In genomic region chr14:50312734-50313054, GRCh38 we compare ENCODE assay signal across 8 cellular contexts. TPM values are rescaled to one million over a fixed set of nuclear protein-coding genes. Genes with fewer than 3 reads are reported as not detected.
DNase-seq lines count a peak whose midpoint lies in the region; ATAC-seq and TF ChIP-seq lines count a peak whose summit lies in the region.

No MANE protein-coding gene starts in this region.

- no peaks in the 10 kb centered on the region for H3F3A ChIP-seq in DOHH2 (ENCODE audit: control insufficient read depth, insufficient read depth)
- 0 out of 2 replicates have a peak, but pooled peaks cover 3% of the 10 kb centered on the region for H3F3A ChIP-seq in MM.1S (ENCODE audit: insufficient read depth, low read length)

- H4K20me1 ChIP-seq in DOHH2 (ENCODE audit: control insufficient read depth, insufficient read depth, low read depth, low read length) = no peaks in the 10 kb centered on the region
- H4K20me1 ChIP-seq in MM.1S (ENCODE audit: insufficient read depth, low read length) = no peaks in the 10 kb centered on the region

- 2 to 3% (median 2%) methylated on average over 12 to 18 of the region's 18 CpGs for WGBS in adrenal gland, 4 donors

- TF ChIP-seq POLR2A in adrenal gland (IDR thresholded peaks at IDR 0.05) = no peak

- H3K27me3 ChIP-seq in DOHH2 (ENCODE audit: control insufficient read depth, low read length) = no peaks in the 10 kb centered on the region
- no peaks in the 10 kb centered on the region for H3K27me3 ChIP-seq in MM.1S (replicated peaks; ENCODE audit: insufficient read depth, low read length)
- H3K27me3 ChIP-seq in adrenal gland = no peaks in the 10 kb centered on the region
- H3K27me3 ChIP-seq in layer of hippocampus (ENCODE audit: control insufficient read depth, insufficient read depth, low read length) = no peaks in the 10 kb centered on the region
- H3K27me3 ChIP-seq in thoracic aorta (replicated peaks; ENCODE audit: insufficient read depth) = no peaks in the 10 kb centered on the region

- intact Hi-C loops in adrenal gland (cut with DNase I) = no loop called here

- H3K79me2 ChIP-seq in DOHH2 (ENCODE audit: control insufficient read depth, low read length) = peaks cover 64% of the 10 kb centered on the region
- H3K79me2 ChIP-seq in MM.1S (ENCODE audit: low read length) = peaks cover 12% of the 10 kb centered on the region

- H3K9me2 ChIP-seq in DOHH2 (replicated peaks; ENCODE audit: control insufficient read depth, low read length) (no peaks in the 10 kb centered on the region), MM.1S (replicated peaks; ENCODE audit: insufficient read depth, low read length) (no peaks in the 10 kb centered on the region)

- ATAC-seq in GM21526 (IDR thresholded peaks at IDR 0.05; ENCODE audit: low FRiP score, unreplicated experiment) (peak; percentile 3), thoracic aorta (ENCODE audit: insufficient number of reproducible peaks, low FRiP score, low read depth) (peak; percentile 13)

- H2AFZ ChIP-seq in MM.1S (ENCODE audit: low read length) = peak overlapping the region; percentile 58

- TF ChIP-seq CTCF in DOHH2 (IDR thresholded peaks at IDR 0.05; ENCODE audit: low read depth, low read length, poor library complexity, severe bottlenecking) (no peak), MM.1S (IDR thresholded peaks at IDR 0.05; ENCODE audit: low read length) (no peak), adrenal gland (IDR thresholded peaks at IDR 0.05) (no peak), thoracic aorta (IDR thresholded peaks at IDR 0.05) (no peak)

- H3K4me3 ChIP-seq in DOHH2 (ENCODE audit: low read length) (peak overlapping the region; percentile 95), MM.1S (ENCODE audit: low read length) (peak overlapping the region; percentile 84), adrenal gland (peak overlapping the region in 2 of 4 donors; percentile 67 to 68), thoracic aorta (peak overlapping the region; percentile 83)

- peaks cover 22% of the 10 kb centered on the region for H3K4me1 ChIP-seq in DOHH2 (ENCODE audit: control insufficient read depth, low read length)
- peaks cover 6% of the 10 kb centered on the region; the same call in 1 of the 2 replicates for H3K4me1 ChIP-seq in MM.1S (ENCODE audit: low read length)
- H3K4me1 ChIP-seq in adrenal gland (replicated peaks in 1 of 2) = peaks cover 10 to 14% of the 10 kb centered on the region in 2 donors
- peaks cover 10 to 18% of the 10 kb centered on the region in 2 donors for H3K4me1 ChIP-seq in thoracic aorta (ENCODE audit: control insufficient read depth in 1 of 2, low read depth in 2 of 2)

- peak overlapping the region; percentile 91 for H3K4me2 ChIP-seq in DOHH2 (ENCODE audit: low read length)
- H3K4me2 ChIP-seq in MM.1S (ENCODE audit: low read depth, low read length) = peak overlapping the region; percentile 71

- peaks cover 12% of the 10 kb centered on the region for H3K9me3 ChIP-seq in DOHH2 (ENCODE audit: control insufficient read depth, insufficient read depth, low read length)
- no peaks in the 10 kb centered on the region for H3K9me3 ChIP-seq in MM.1S (replicated peaks; ENCODE audit: insufficient read depth, low read length)
- H3K9me3 ChIP-seq in adrenal gland (replicated peaks in 1 of 3) = no peaks in the 10 kb centered on the region
- H3K9me3 ChIP-seq in thoracic aorta = no peaks in the 10 kb centered on the region

- H3K36me3 ChIP-seq in DOHH2 (ENCODE audit: control insufficient read depth, low read length) (peaks cover 26% of the 10 kb centered on the region), MM.1S (replicated peaks; ENCODE audit: insufficient read depth, low read length) (no peaks in the 10 kb centered on the region), adrenal gland (replicated peaks in 1 of 2) (no peaks in the 10 kb centered on the region), thoracic aorta (no peaks in the 10 kb centered on the region)

- H3K27ac ChIP-seq in DOHH2 (ENCODE audit: low read depth, low read length) (peak overlapping the region; percentile 75), MM.1S (ENCODE audit: low read length) (peak overlapping the region; percentile 74; the same call in 1 of the 2 replicates), adrenal gland (peak overlapping the region; percentile 79 to 96 (median 90)), layer of hippocampus (ENCODE audit: low read depth, low read length) (peak overlapping the region; percentile 96), thoracic aorta (peak overlapping the region; percentile 80 to 90)

- peak overlapping the region; percentile 70 for H3K9ac ChIP-seq in MM.1S (ENCODE audit: low read length)

- no peak for DNase-seq in MM.1S
- DNase-seq in adrenal gland = no peak
- no peak for DNase-seq in thoracic aorta (ENCODE audit: low spot score)
- DNase-seq in cerebellar cortex (ENCODE audit: low spot score) = no peak
- DNase-seq in HT-29 (ENCODE audit: low spot score) = no peak

RNA-seq across cellular contexts. Expression of gene DMAC2L, which starts 0.6 kb away (rescaled TPM):
- 10 to 100 TPM in 6 of 8 donors, 1 to 10 TPM in 2; 4.8 to 19.9 (median 13.7) TPM for total RNA-seq in adrenal gland
- 10 to 100 TPM in 2 of 3 donors, 1 to 10 TPM in 1; 9.4 to 15.0 (median 12.3) TPM for polyA plus RNA-seq in adrenal gland
- total RNA-seq in thoracic aorta = 10 to 100 TPM in 1 of 2 donors, 1 to 10 TPM in 1; 5.6 to 12.3 TPM
- total RNA-seq in HT-29 (2014; rRNA removed; shearing (Covaris generic)) = 4.1 and 6.1 TPM in 2 replicates

RNA-seq across cellular contexts. Expression of gene L2HGDH, which starts 0.7 kb away (rescaled TPM):
- 1 to 10 TPM; 1.3 to 8.9 (median 4.8) TPM for total RNA-seq in adrenal gland
- polyA plus RNA-seq in adrenal gland = 1 to 10 TPM; 1.2 to 5.7 (median 1.3) TPM
- 1 to 10 TPM; 1.5 to 3.7 TPM for total RNA-seq in thoracic aorta
- 13.2 and 17.1 TPM in 2 replicates for total RNA-seq in HT-29 (2014; rRNA removed; shearing (Covaris generic))
